In the genomic region with DNA sequence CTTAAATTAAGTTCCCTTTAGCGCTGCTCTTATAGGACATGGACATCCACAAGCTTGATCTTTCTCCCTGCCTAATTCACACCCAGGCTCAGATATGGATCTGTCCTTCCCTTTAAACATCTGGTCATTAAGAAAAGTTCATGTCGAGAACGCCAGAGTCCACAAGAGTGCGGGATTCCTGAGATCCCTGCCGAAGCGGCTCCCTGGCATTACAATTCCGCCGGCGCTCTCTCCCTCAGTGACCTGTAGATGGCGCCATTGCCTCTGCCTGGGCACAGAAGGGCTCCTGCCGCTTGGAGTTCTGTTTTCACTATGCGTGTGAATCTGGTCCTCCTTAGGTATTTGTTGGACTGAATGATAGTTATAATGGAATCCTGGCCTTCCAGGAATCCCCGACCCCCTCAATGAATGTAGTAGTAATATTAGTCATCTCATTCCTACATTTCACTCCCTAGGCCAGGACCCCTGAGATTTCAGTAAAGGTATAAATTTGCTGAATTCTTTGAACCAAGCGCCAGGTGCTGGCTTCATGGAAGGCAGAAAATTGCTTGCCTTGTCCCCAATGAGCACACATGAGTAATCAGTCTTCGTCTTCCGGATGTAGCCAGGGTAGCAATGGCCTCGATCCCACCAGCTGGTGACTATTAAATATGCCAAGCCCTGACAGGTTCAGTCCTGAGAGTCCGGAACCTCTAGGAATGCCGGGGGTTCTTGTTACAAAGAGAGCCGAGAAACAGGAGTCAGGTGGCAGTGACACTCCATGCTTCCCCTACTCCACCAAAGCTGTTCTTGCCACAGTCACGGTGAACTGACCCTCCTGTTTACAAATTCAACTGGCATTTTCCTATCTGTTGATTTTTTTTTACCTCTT, we compare ENCODE assay signal across 8 cellular contexts. TPM values are rescaled to one million over a fixed set of nuclear protein-coding genes. Genes with fewer than 3 reads are reported as not detected.
DNase-seq lines count a peak whose midpoint lies in the region; ATAC-seq and TF ChIP-seq lines count a peak whose summit lies in the region.

No MANE protein-coding gene starts in this region.

- H3K27me3 Mint-ChIP-seq in activated CD4-positive, alpha-beta memory T cell treated with anti-CD3 and anti-CD28 coated beads for 36 hours: peaks cover 26% of the 10 kb centered on the region

- no peaks in the 10 kb centered on the region for H3K4me1 Mint-ChIP-seq in activated CD4-positive, alpha-beta memory T cell treated with anti-CD3 and anti-CD28 coated beads for 36 hours (ENCODE audit: low read depth)

- no peaks in the 10 kb centered on the region for H3K9me3 Mint-ChIP-seq in activated CD4-positive, alpha-beta memory T cell treated with anti-CD3 and anti-CD28 coated beads for 36 hours

- no peak overlapping the region for H3K27ac ChIP-seq in lower lobe of right lung

- DNase-seq in DMS53 (lab: John Stamatoyannopoulos, UW) (peak; percentile 86), NCI-H774 (lab: John Stamatoyannopoulos, UW) (peak; percentile 69), ecto neural progenitor cell (ENCODE audit: low spot score) (peak; percentile 92), lower lobe of right lung (peak; percentile 81)
- peak; percentile 80 for DNase-seq in activated CD4-positive, alpha-beta memory T cell treated with anti-CD3 and anti-CD28 coated beads for 36 hours
- DNase-seq in stimulated activated CD8-positive, alpha-beta memory T cell treated with anti-CD3 and anti-CD28 coated beads, Interleukin-12 subunit alpha, Interleukin-12 subunit beta, amount 100 ng/mL, for 1 hour (ENCODE audit: low read depth): peak; percentile 57

- no peaks in the 10 kb centered on the region for H3K4me1 ChIP-seq in lower lobe of right lung

- H3K27ac Mint-ChIP-seq in activated CD4-positive, alpha-beta memory T cell treated with anti-CD3 and anti-CD28 coated beads for 36 hours: no peak overlapping the region

- no peak overlapping the region for H3K4me3 ChIP-seq in lower lobe of right lung

- peak; percentile 98 for TF ChIP-seq CTCF in lower lobe of right lung (IDR thresholded peaks at IDR 0.05)

- H3K9me3 ChIP-seq in lower lobe of right lung: no peaks in the 10 kb centered on the region

- H3K36me3 Mint-ChIP-seq in activated CD4-positive, alpha-beta memory T cell treated with anti-CD3 and anti-CD28 coated beads for 36 hours: no peaks in the 10 kb centered on the region

- intact Hi-C loops in activated CD4-positive, alpha-beta memory T cell treated with anti-CD3 and anti-CD28 coated beads for 36 hours (cut with micrococcal nuclease): loop anchor here (2.0 kb wide), 2 partner anchors 73 to 85 kb away; no protein-coding TSS in a partner anchor
- intact Hi-C loops in lower lobe of right lung (cut with DNase I): loop anchor here (10.0 kb wide), 1 partner anchor 63 kb away; no protein-coding TSS in a partner anchor

- peaks cover 45% of the 10 kb centered on the region for H3K27me3 ChIP-seq in lower lobe of right lung (ENCODE audit: low read depth)

- H3K4me3 Mint-ChIP-seq in activated CD4-positive, alpha-beta memory T cell treated with anti-CD3 and anti-CD28 coated beads for 36 hours: no peak overlapping the region

- H3K36me3 ChIP-seq in lower lobe of right lung: no peaks in the 10 kb centered on the region

- CTCF ChIA-PET in activated CD4-positive, alpha-beta memory T cell treated with anti-CD3 and anti-CD28 coated beads for 36 hours (lab: Charles Lee): interaction anchor here (0.7 to 3.8 kb wide), 17 partner anchors 9 to 223 kb away, joined by 3 to 31 read pairs (median 5); no protein-coding TSS in a partner anchor

- POLR2A ChIA-PET in activated CD4-positive, alpha-beta memory T cell treated with anti-CD3 and anti-CD28 coated beads for 36 hours (lab: Charles Lee): no interaction called here

- ATAC-seq in HG03039 (IDR thresholded peaks at IDR 0.05; ENCODE audit: unreplicated experiment) (peak; percentile 54), lower lobe of right lung (peak; percentile 90 to 93), HG03045 (IDR thresholded peaks at IDR 0.05; ENCODE audit: unreplicated experiment) (no peak)

RNA-seq across cellular contexts. Expression of a gene that starts 26.4 kb away (rescaled TPM):
- total RNA-seq in activated CD4-positive, alpha-beta memory T cell treated with anti-CD3 and anti-CD28 coated beads for 36 hours: not detected
- total RNA-seq in lower lobe of right lung: 3.0 TPM

RNA-seq across cellular contexts. Expression of a gene that starts 38.4 kb away (rescaled TPM):
- total RNA-seq in activated CD4-positive, alpha-beta memory T cell treated with anti-CD3 and anti-CD28 coated beads for 36 hours: not detected
- total RNA-seq in lower lobe of right lung: not detected

RNA-seq across cellular contexts. Expression of a gene that starts 41.6 kb away (rescaled TPM):
- total RNA-seq in activated CD4-positive, alpha-beta memory T cell treated with anti-CD3 and anti-CD28 coated beads for 36 hours: not detected
- 0.71 TPM for total RNA-seq in lower lobe of right lung
